Comparison of ENCODE assay signal across 17 cellular contexts in the genomic region with DNA sequence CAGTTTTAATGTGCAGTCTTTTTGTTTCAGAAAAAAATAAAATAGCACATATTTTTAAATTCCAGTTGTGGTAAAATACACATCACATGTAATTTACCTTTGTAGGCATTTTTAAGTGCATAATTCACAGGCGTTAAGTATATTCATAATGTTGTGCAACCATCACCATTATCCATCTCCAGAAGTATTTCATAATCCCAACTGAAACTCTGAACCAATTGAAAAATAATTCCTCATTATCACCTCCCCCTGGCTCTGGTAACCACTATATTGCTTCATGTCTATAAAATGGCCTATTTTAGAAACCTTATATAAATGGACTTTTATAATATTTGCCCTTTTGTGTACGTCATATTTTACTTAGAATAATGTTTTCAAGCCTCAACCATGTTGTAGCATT.
"Had no signal": no experiment of that assay in that cellular context is flagged by ENCODE, and none has a peak within 500 bp of the region (broad histone marks: within the 10 kb centered on the region; RNA-seq: fewer than 3 reads in every experiment).

No MANE protein-coding gene starts in this region.

- H3K9me3 ChIP-seq: neutrophil, thyroid gland had no signal

- H3K4me1 Mint-ChIP-seq: naive thymus-derived CD4-positive, alpha-beta T cell had no signal

- H3K4me3 ChIP-seq: esophagus squamous epithelium, gastroesophageal sphincter, suprapubic skin, thyroid gland had no signal

- H3K4me1 ChIP-seq: esophagus squamous epithelium, gastroesophageal sphincter, suprapubic skin, thyroid gland had no signal

- H3K36me3 ChIP-seq: esophagus squamous epithelium, gastroesophageal sphincter, neutrophil, suprapubic skin, thyroid gland had no signal

- H3K27ac ChIP-seq: esophagus squamous epithelium, gastroesophageal sphincter, neutrophil, suprapubic skin, thyroid gland had no signal

- H3K4me3 Mint-ChIP-seq: effector memory CD8-positive, alpha-beta T cell; naive thymus-derived CD4-positive, alpha-beta T cell; type B pancreatic cell had no signal

- H3K27me3 Mint-ChIP-seq: effector memory CD8-positive, alpha-beta T cell; naive thymus-derived CD4-positive, alpha-beta T cell; type B pancreatic cell had no signal

- H3K27me3 ChIP-seq: esophagus squamous epithelium, gastroesophageal sphincter, neutrophil, suprapubic skin, thyroid gland had no signal

- H3K27ac Mint-ChIP-seq: effector memory CD8-positive, alpha-beta T cell; naive thymus-derived CD4-positive, alpha-beta T cell; type B pancreatic cell had no signal

- ATAC-seq: effector memory CD8-positive, alpha-beta T cell; gastroesophageal sphincter; left lobe of liver; naive thymus-derived CD4-positive, alpha-beta T cell had no signal

- H3K36me3 Mint-ChIP-seq: type B pancreatic cell had no signal

- DNase-seq: effector memory CD8-positive, alpha-beta T cell; esophagus squamous epithelium; foreskin fibroblast; glutamatergic neuron; islet precursor cell; mammary epithelial cell; naive thymus-derived CD4-positive, alpha-beta T cell; small intestine; stimulated activated CD4-positive, alpha-beta T cell treated with anti-CD3 and anti-CD28 coated beads, Interleukin-12 subunit alpha, Interleukin-12 subunit beta, amount 100 ng/mL, for 4 hours; stimulated activated CD4-positive, alpha-beta T cell treated with anti-CD3 and anti-CD28 coated beads, Interleukin-2, amount 100 ng/mL, for 48 hours; stimulated activated naive CD4-positive, alpha-beta T cell treated with Interleukin-2 at 50 U/mL for 16 hours; thyroid gland had no signal
